Comparison of ENCODE assay signal across 32 cellular contexts in the genomic region with DNA sequence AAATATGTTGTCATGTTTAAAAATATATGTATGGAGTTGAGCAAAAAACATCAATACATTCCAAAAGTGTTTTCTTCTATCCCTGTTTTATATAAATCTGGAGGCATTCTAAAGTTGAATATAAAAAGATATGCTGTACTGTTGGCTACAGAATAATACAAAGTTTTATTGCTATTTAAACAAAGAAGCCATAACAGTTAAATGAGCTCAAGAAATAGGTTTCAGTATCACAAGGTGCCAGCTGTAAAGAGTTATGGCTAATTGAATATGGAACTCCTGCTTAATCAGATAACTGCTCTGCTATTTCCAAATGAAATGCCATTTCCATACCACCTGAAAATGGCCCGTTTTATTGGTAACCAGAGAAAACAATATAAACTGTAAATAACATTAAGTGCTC.
"Had no signal": no experiment of that assay in that cellular context is flagged by ENCODE, and none has a peak within 500 bp of the region (broad histone marks: within the 10 kb centered on the region; RNA-seq: fewer than 3 reads in every experiment).

No MANE protein-coding gene starts in this region.

- ATAC-seq: activated CD4-positive, alpha-beta T cell treated with anti-CD3 and anti-CD28 coated beads for 36 hours; activated CD8-positive, alpha-beta memory T cell treated with anti-CD3 and anti-CD28 coated beads, Interleukin-2, amount 10 ng/mL, durations not matched to agents 7 days and 5 days; activated CD8-positive, alpha-beta T cell treated with anti-CD3 and anti-CD28 coated beads, Interleukin-2, amount 10 ng/mL, durations not matched to agents 7 days and 5 days; activated naive CD8-positive, alpha-beta T cell treated with anti-CD3 and anti-CD28 coated beads, Interleukin-2, amount 50 U/mL, for 24 hours; body of pancreas; effector memory CD8-positive, alpha-beta T cell; foreskin keratinocyte; gastrocnemius medialis; heart left ventricle; T-helper 17 cell had no signal

- H3K4me3 ChIP-seq: adrenal gland, body of pancreas, esophagus muscularis mucosa, gastrocnemius medialis, heart left ventricle had no signal

- H3K27ac ChIP-seq: adrenal gland, body of pancreas, esophagus muscularis mucosa, foreskin keratinocyte, gastrocnemius medialis, heart left ventricle had no signal

- DNase-seq: activated CD4-positive, alpha-beta memory T cell treated with anti-CD3 and anti-CD28 coated beads for 36 hours; activated CD4-positive, alpha-beta T cell treated with anti-CD3 and anti-CD28 coated beads for 36 hours; activated CD4-positive, alpha-beta T cell treated with anti-CD3 and anti-CD28 coated beads, Interleukin-2, amount 10 ng/mL, durations not matched to agents 24 days and 14 days; activated CD4-positive, CD25-positive, alpha-beta regulatory T cell; activated CD4-positive, CD25-positive, alpha-beta regulatory T cell treated with anti-CD3 and anti-CD28 coated beads, Interleukin-2, amount 50 U/mL, for 72 hours; activated CD8-positive, alpha-beta memory T cell treated with anti-CD3 and anti-CD28 coated beads, Interleukin-2, amount 10 ng/mL, durations not matched to agents 7 days and 5 days; activated CD8-positive, alpha-beta memory T cell treated with anti-CD3 and anti-CD28 coated beads, Interleukin-2, amount 50 U/mL, for 4 hours; activated CD8-positive, alpha-beta T cell treated with anti-CD3 and anti-CD28 coated beads, Interleukin-2, amount 10 ng/mL, durations not matched to agents 7 days and 5 days; activated effector memory CD4-positive, alpha-beta T cell treated with anti-CD3 and anti-CD28 coated beads, Interleukin-2, amount 50 U/mL, for 16 hours; activated naive CD4-positive, alpha-beta T cell treated with anti-CD3 and anti-CD28 coated beads for 36 hours; activated naive CD8-positive, alpha-beta T cell treated with anti-CD3 and anti-CD28 coated beads for 36 hours; activated naive CD8-positive, alpha-beta T cell treated with anti-CD3 and anti-CD28 coated beads, Interleukin-2, amount 50 U/mL, for 24 hours; activated T-cell treated with anti-CD3 and anti-CD28 coated beads, Interleukin-2, amount 50 U/mL, for 1 hour; activated T-cell treated with anti-CD3 and anti-CD28 coated beads, Interleukin-2, amount 50 U/mL, for 48 hours; adrenal gland; amygdala; aorta; body of pancreas; caudate nucleus; cortex of kidney; dermis blood vessel endothelial cell; effector CD4-positive, alpha-beta T cell; effector memory CD8-positive, alpha-beta T cell; erythroblast; foreskin keratinocyte; gastrocnemius medialis; glutamatergic neuron; heart left ventricle; T-helper 1 cell; T-helper 17 cell; T1000 had no signal

- H3K4me1 ChIP-seq: adrenal gland, body of pancreas, esophagus muscularis mucosa, foreskin keratinocyte, gastrocnemius medialis, heart left ventricle had no signal

- H3K36me3 ChIP-seq: adrenal gland had no signal

- H3K9me3 ChIP-seq: adrenal gland, body of pancreas, esophagus muscularis mucosa, gastrocnemius medialis had no signal
